Comparison of ENCODE assay signal across 1 cellular context in genomic region chr7:54995631-54996340, GRCh38.
TF ChIP-seq lines count a peak whose summit lies in the region.

No MANE protein-coding gene starts in this region.

TF ChIP-seq in HepG2, 621 proteins besides CTCF, POLR2A, EP300 and RAD21 (continued from another document):
- TF ChIP-seq USF2 (IDR thresholded peaks at IDR 0.05; ENCODE audit: low read depth, low read length) (no peak), USF2 (CRISPR knock-in tag; IDR thresholded peaks at IDR 0.05; ENCODE audit: borderline replicate concordance) (no peak), SAP130 (CRISPR knock-in tag; IDR thresholded peaks at IDR 0.05; ENCODE audit: low read depth) (0 out of 2 replicates have a peak, but pooled peaks have one; percentile 12)
